In genomic region chr19:13153627-13154240, GRCh38 we compare ENCODE assay signal across 8 cellular contexts. TPM values are rescaled to one million over a fixed set of nuclear protein-coding genes. Genes with fewer than 3 reads are reported as not detected.
DNase-seq lines count a peak whose midpoint lies in the region; ATAC-seq and TF ChIP-seq lines count a peak whose summit lies in the region.

No MANE protein-coding gene starts in this region.

- CTCF ChIA-PET in SK-N-SH (lab: Yijun Ruan, JAX) = interaction anchor here (1.0 to 2.2 kb wide), 4 partner anchors 10 to 188 kb away, joined by 3 to 11 read pairs (median 5); no protein-coding TSS in a partner anchor

- 0% methylated on average over 20 of the region's 63 CpGs for WGBS in SK-N-SH (ENCODE audit: low lambda C conversion rate)

- TF ChIP-seq POLR2A in vagina (IDR thresholded peaks at IDR 0.05) = no peak

- ATAC-seq in SK-N-SH treated with all-trans-retinoic acid at 6 μM for 48 hours (no peak), HG02759 (IDR thresholded peaks at IDR 0.05; ENCODE audit: unreplicated experiment) (no peak)

- H3K36me3 ChIP-seq in SK-N-SH (replicated peaks in 1 of 2; ENCODE audit: control insufficient read depth in 1 of 2, insufficient read depth in 2 of 2, low read length in 1 of 2) = peaks cover 0 to 19% of the 10 kb centered on the region in 2 experiments
- H3K36me3 ChIP-seq in SJCRH30 = peaks cover 3% of the 10 kb centered on the region; the same call in 1 of the 2 replicates
- no peaks in the 10 kb centered on the region for H3K36me3 ChIP-seq in vagina

- H3K9ac ChIP-seq in SK-N-SH = peak overlapping the region; percentile 93

- intact Hi-C loops in vagina (cut with DNase I) = loop anchor here (5.0 to 10.0 kb wide), 2 partner anchors 51 to 691 kb away; partner anchors contain the start of gene LYL1

- POLR2A ChIA-PET in SK-N-SH (lab: Yijun Ruan, JAX) = interaction anchor here (0.5 to 2.8 kb wide), 11 partner anchors 9 to 921 kb away, joined by 3 to 73 read pairs (median 7); partner anchors contain the start of genes DAND5, GCDH and NACC1

- TF ChIP-seq RAD21 in SK-N-SH (IDR thresholded peaks at IDR 0.05; ENCODE audit: low read length) = no peak

- H3K27ac ChIP-seq in SK-N-SH (ENCODE audit: low read depth in 2 of 2, low read length in 1 of 2) = peak overlapping the region; percentile 98 to 99
- peak overlapping the region; percentile 93 for H3K27ac ChIP-seq in SJCRH30
- H3K27ac ChIP-seq in vagina = peak overlapping the region; percentile 98

- H3K9me3 Mint-ChIP-seq in mesothelial cell of epicardium = no peaks in the 10 kb centered on the region

- H2AFZ ChIP-seq in SK-N-SH (ENCODE audit: low read depth) = no peak overlapping the region

- H4K20me1 ChIP-seq in SK-N-SH (ENCODE audit: insufficient read depth) = peaks cover 25% of the 10 kb centered on the region

- H3K9me2 ChIP-seq in SK-N-SH = no peaks in the 10 kb centered on the region

- H3K27me3 Mint-ChIP-seq in mesothelial cell of epicardium (ENCODE audit: low read depth) = no peaks in the 10 kb centered on the region

- H3K4me3 Mint-ChIP-seq in mesothelial cell of epicardium = peak overlapping the region; percentile 100

- H3K27ac Mint-ChIP-seq in mesothelial cell of epicardium = peak overlapping the region; percentile 100

- peaks cover 31% of the 10 kb centered on the region for H3K4me1 Mint-ChIP-seq in mesothelial cell of epicardium

- H3F3A ChIP-seq in SK-N-SH (replicated peaks; ENCODE audit: insufficient read depth) = peaks cover 40% of the 10 kb centered on the region

- H3K36me3 Mint-ChIP-seq in mesothelial cell of epicardium = peaks cover 6% of the 10 kb centered on the region

- H3K27me3 ChIP-seq in SK-N-SH (ENCODE audit: insufficient read depth) (no peaks in the 10 kb centered on the region), SJCRH30 (no peaks in the 10 kb centered on the region), vagina (no peaks in the 10 kb centered on the region)

- H3K4me1 ChIP-seq in SK-N-SH (ENCODE audit: control insufficient read depth in 1 of 2, insufficient read depth in 2 of 2, low read depth in 1 of 2, low read length in 1 of 2) (peaks cover 4 to 21% of the 10 kb centered on the region in 2 experiments; a peak in 1 of 4 replicates), SJCRH30 (peaks cover 11% of the 10 kb centered on the region; the same call in 1 of the 2 replicates), vagina (peaks cover 30% of the 10 kb centered on the region)

- H3K9me3 ChIP-seq in SK-N-SH (no peaks in the 10 kb centered on the region), SJCRH30 (replicated peaks) (no peaks in the 10 kb centered on the region), vagina (no peaks in the 10 kb centered on the region)

- peak overlapping the region; percentile 76 to 90 for H3K4me3 ChIP-seq in SK-N-SH (ENCODE audit: low read depth in 2 of 2, low read length in 1 of 2)
- peak overlapping the region; percentile 75 for H3K4me3 ChIP-seq in SJCRH30
- H3K4me3 ChIP-seq in vagina = peak overlapping the region; percentile 82 to 84

- DNase-seq in SK-N-SH = no peak
- DNase-seq in SJCRH30 = peak; percentile 42 to 57
- peak; percentile 62 for DNase-seq in dermis blood vessel endothelial cell
- no peak for DNase-seq in mesothelial cell of epicardium (ENCODE audit: low spot score in 2 of 2, unreplicated experiment in 2 of 2)
- no peak for DNase-seq in vagina (ENCODE audit: extremely low spot score in 2 of 2)
- no peak for DNase-seq in T-helper 9 cell

- peak overlapping the region; percentile 98 for H3K4me2 ChIP-seq in SK-N-SH

- TF ChIP-seq CTCF in SK-N-SH (IDR thresholded peaks at IDR 0.05) (no peak), mesothelial cell of epicardium (IDR thresholded peaks at IDR 0.05; ENCODE audit: unreplicated experiment) (no peak), vagina (IDR thresholded peaks at IDR 0.05) (no peak)

- H3K79me2 ChIP-seq in SK-N-SH (ENCODE audit: insufficient read depth) = peaks cover 54% of the 10 kb centered on the region

- TF ChIP-seq EP300 in SK-N-SH (IDR thresholded peaks at IDR 0.05; ENCODE audit: borderline replicate concordance in 1 of 2, low read depth in 1 of 2, low read length in 1 of 2) = no peak

TF ChIP-seq in SK-N-SH, 30 proteins besides CTCF, POLR2A, EP300 and RAD21 (continues in another document):
- TF ChIP-seq ZBTB33 (IDR thresholded peaks at IDR 0.05; ENCODE audit: borderline replicate concordance, low read depth) = 0 out of 2 replicates have a peak, but pooled peaks have one; percentile 10

TF ChIP-seq in SK-N-SH treated with all-trans-retinoic acid at 6 μM for 48 hours, 23 proteins besides CTCF, POLR2A, EP300 and RAD21 (continues in another document):
- TF ChIP-seq ZFP3 (CRISPR knock-in tag; IDR thresholded peaks at IDR 0.05) (no peak), OSR1 (CRISPR knock-in tag; IDR thresholded peaks at IDR 0.05) (no peak), PPARA (CRISPR knock-in tag; IDR thresholded peaks at IDR 0.05; ENCODE audit: borderline replicate concordance) (no peak), TSHZ2 (CRISPR knock-in tag; IDR thresholded peaks at IDR 0.05) (no peak), POU6F1 (CRISPR knock-in tag; IDR thresholded peaks at IDR 0.05; ENCODE audit: borderline replicate concordance, low read depth) (no peak), ESRRG (CRISPR knock-in tag; IDR thresholded peaks at IDR 0.05) (no peak), CSDC2 (CRISPR knock-in tag; IDR thresholded peaks at IDR 0.05) (no peak)

RNA-seq across cellular contexts. Expression of gene IER2, which starts 3.5 kb away (rescaled TPM):
- polyA plus RNA-seq in SK-N-SH (2012; rRNA removed) = 55.7 and 115 TPM in 2 replicates
- 56.1 and 82.2 TPM in 2 replicates for polyA plus RNA-seq in SK-N-SH (2012; cell fraction: cytosol; rRNA removed)
- 210 and 342 TPM in 2 replicates for polyA plus RNA-seq in SK-N-SH (2012; cell fraction: nucleus; rRNA removed)
- total RNA-seq in SJCRH30 (2014; rRNA removed; shearing (Covaris generic)) = 30.2 and 31.7 TPM in 2 replicates
- total RNA-seq in dermis blood vessel endothelial cell (25.5 and 30.8 TPM in 2 replicates), mesothelial cell of epicardium (278 to 284 TPM (median 282 TPM) in 3 replicates), vagina (152 TPM)

RNA-seq across cellular contexts. Expression of gene STX10, which starts 3.6 kb away (rescaled TPM):
- 143 and 163 TPM in 2 replicates for polyA plus RNA-seq in SK-N-SH (2012; rRNA removed)
- polyA plus RNA-seq in SK-N-SH (2012; cell fraction: cytosol; rRNA removed) = 105 and 124 TPM in 2 replicates
- 322 and 532 TPM in 2 replicates for polyA plus RNA-seq in SK-N-SH (2012; cell fraction: nucleus; rRNA removed)
- total RNA-seq in SJCRH30 (2014; rRNA removed; shearing (Covaris generic)) = 58.5 and 70.7 TPM in 2 replicates
- total RNA-seq in dermis blood vessel endothelial cell = 69.9 and 84.6 TPM in 2 replicates
- total RNA-seq in mesothelial cell of epicardium = 52.7 to 58.4 TPM (median 56.7 TPM) in 3 replicates
- 71.5 TPM for total RNA-seq in vagina

RNA-seq across cellular contexts. Expression of gene NACC1, which starts 35.7 kb away (rescaled TPM):
- 72.8 and 127 TPM in 2 replicates for polyA plus RNA-seq in SK-N-SH (2012; rRNA removed)
- 36.3 and 58.8 TPM in 2 replicates for polyA plus RNA-seq in SK-N-SH (2012; cell fraction: cytosol; rRNA removed)
- 107 and 113 TPM in 2 replicates for polyA plus RNA-seq in SK-N-SH (2012; cell fraction: nucleus; rRNA removed)
- total RNA-seq in SJCRH30 (2014; rRNA removed; shearing (Covaris generic)) = 103 and 105 TPM in 2 replicates
- total RNA-seq in dermis blood vessel endothelial cell (35.9 and 136 TPM in 2 replicates), mesothelial cell of epicardium (63.0 to 76.4 TPM (median 74.5 TPM) in 3 replicates), vagina (22.6 TPM)

RNA-seq across cellular contexts. Expression of gene TRMT1, which starts 37.2 kb away (rescaled TPM):
- 60.9 and 64.9 TPM in 2 replicates for polyA plus RNA-seq in SK-N-SH (2012; rRNA removed)
- 15.7 and 22.8 TPM in 2 replicates for polyA plus RNA-seq in SK-N-SH (2012; cell fraction: cytosol; rRNA removed)
- polyA plus RNA-seq in SK-N-SH (2012; cell fraction: nucleus; rRNA removed) = 485 and 635 TPM in 2 replicates
- total RNA-seq in SJCRH30 (2014; rRNA removed; shearing (Covaris generic)) = 54.1 and 59.0 TPM in 2 replicates
- total RNA-seq in dermis blood vessel endothelial cell (44.7 and 47.0 TPM in 2 replicates), mesothelial cell of epicardium (53.9 to 58.6 TPM (median 57.0 TPM) in 3 replicates), vagina (28.0 TPM)

RNA-seq across cellular contexts. Expression of gene LYL1, which starts 51.1 kb away (rescaled TPM):
- polyA plus RNA-seq in SK-N-SH (2012; rRNA removed) = 1.1 and 2.2 TPM in 2 replicates
- polyA plus RNA-seq in SK-N-SH (2012; cell fraction: cytosol; rRNA removed) = 0.80 and 1.8 TPM in 2 replicates
- 3.7 and 4.9 TPM in 2 replicates for polyA plus RNA-seq in SK-N-SH (2012; cell fraction: nucleus; rRNA removed)
- 0.08 TPM in 1 of 2 replicates, not detected in the other for total RNA-seq in SJCRH30 (2014; rRNA removed; shearing (Covaris generic))
- total RNA-seq in dermis blood vessel endothelial cell (51.8 and 55.0 TPM in 2 replicates), mesothelial cell of epicardium (3.4 to 4.0 TPM (median 3.8 TPM) in 3 replicates), vagina (11.5 TPM)

Comparison
In these comparisons a context has a peak if more than half of its experiments do, and no peak if none do; other contexts are left out.
1. DNase-seq: peak in SJCRH30 (2 of 2) and dermis blood vessel endothelial cell (single experiment); none in SK-N-SH (single experiment), mesothelial cell of epicardium (0 of 2), vagina (0 of 2) and T-helper 9 cell (single experiment).
2. Peak in every context shown above with its lines, with median percentiles within 50 percentile points of each other: H3K27ac ChIP-seq and H3K4me3 ChIP-seq.